Comparison of ENCODE assay signal across 8 cellular contexts in the genomic region with DNA sequence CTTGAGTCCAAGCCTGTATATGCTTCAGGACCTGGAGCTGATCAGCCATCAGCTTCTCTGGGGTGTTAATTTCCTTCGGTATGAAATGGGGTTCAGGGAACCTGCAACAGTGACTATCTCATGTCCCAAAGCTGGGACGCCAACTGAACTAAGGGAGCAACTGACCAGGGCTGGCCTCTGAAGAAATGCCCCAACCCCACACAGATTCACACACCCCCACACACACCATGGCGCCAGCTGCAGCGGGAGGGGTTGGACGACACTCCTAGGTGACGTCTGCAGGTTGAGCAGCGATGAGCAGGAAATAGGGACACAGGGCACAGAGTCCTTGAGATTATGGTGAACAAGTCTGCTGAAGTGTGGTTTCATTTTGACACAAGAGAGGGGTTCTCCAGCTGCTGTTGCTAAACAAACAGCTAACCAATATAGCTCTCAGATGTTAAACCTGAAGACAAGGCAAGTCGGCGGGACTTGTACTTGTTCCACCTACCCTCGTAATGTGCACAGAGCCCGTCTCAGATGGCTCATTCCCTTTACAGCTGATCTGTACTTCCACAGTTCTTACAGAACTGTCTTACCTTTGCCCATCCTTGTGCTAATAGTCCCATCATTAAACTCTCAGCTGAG. TPM values are rescaled to one million over a fixed set of nuclear protein-coding genes. Genes with fewer than 3 reads are reported as not detected.
DNase-seq lines count a peak whose midpoint lies in the region; ATAC-seq, FAIRE-seq and TF ChIP-seq lines count a peak whose summit lies in the region.

No MANE protein-coding gene starts in this region.

- 78% methylated on average over 11 of the region's 11 CpGs for WGBS in hepatocyte (ENCODE audit: low lambda C conversion rate, missing lambda C conversion rate)

- no peaks in the 10 kb centered on the region for H3K27me3 ChIP-seq in hepatocyte

- no peak overlapping the region for H3K4me3 ChIP-seq in hepatocyte

- H3K4me1 ChIP-seq in hepatocyte (ENCODE audit: insufficient read depth), result peaks cover 8% of the 10 kb centered on the region

- ATAC-seq in GM21723 (IDR thresholded peaks at IDR 0.05; ENCODE audit: unreplicated experiment), result peak; percentile 90

- no peaks in the 10 kb centered on the region for H4K20me1 ChIP-seq in hepatocyte (ENCODE audit: insufficient read depth, poor library complexity, severe bottlenecking)

- no peak overlapping the region for H3K4me2 ChIP-seq in hepatocyte

- no peaks in the 10 kb centered on the region for H3K79me2 ChIP-seq in hepatocyte

- peak; percentile 97 for FAIRE-seq in GM18507 (lab: Jason Lieb, UNC)

- TF ChIP-seq CTCF in hepatocyte (IDR thresholded peaks at IDR 0.05; ENCODE audit: poor library complexity), result no peak

- H3K36me3 ChIP-seq in hepatocyte (replicated peaks; ENCODE audit: insufficient read depth, low read depth), result no peaks in the 10 kb centered on the region

- H2AFZ ChIP-seq in hepatocyte, result no peak overlapping the region

- H3K9me3 ChIP-seq in hepatocyte (ENCODE audit: low read depth), result no peaks in the 10 kb centered on the region

- H3K27ac ChIP-seq in hepatocyte, result peak overlapping the region; percentile 10

- DNase-seq in GM18507 (ENCODE audit: extremely low spot score, insufficient read length, low read depth), result peak; percentile 76
- peak; percentile 29 for DNase-seq in NCI-H187 treated with DMSO at 0.1 percent for 48 hours (lab: John Stamatoyannopoulos, UW)
- DNase-seq in hepatocyte (ENCODE audit: low spot score), result no peak
- no peak for DNase-seq in NCI-H146 treated with DMSO at 0.1 percent for 48 hours (lab: John Stamatoyannopoulos, UW; ENCODE audit: unreplicated experiment)
- DNase-seq in dedifferentiated amniotic fluid mesenchymal stem cell (ENCODE audit: extremely low spot score), result no peak
- DNase-seq in DMS 273 (lab: John Stamatoyannopoulos, UW; ENCODE audit: unreplicated experiment), result no peak
- no peak for DNase-seq in NCI-H226

- no peaks in the 10 kb centered on the region for H3K9me2 ChIP-seq in hepatocyte (replicated peaks; ENCODE audit: insufficient read depth)

RNA-seq across cellular contexts. Expression of a gene that starts 7.5 kb away (rescaled TPM):
- 9.8 and 10.0 TPM in 2 replicates for total RNA-seq in hepatocyte
- 3.6 and 4.1 TPM in 2 replicates for polyA plus RNA-seq in hepatocyte

Comparison
In these comparisons a context has a peak if more than half of its experiments do, and no peak if none do; other contexts are left out.
1. DNase-seq: peak in GM18507 (single experiment) and NCI-H187 treated with DMSO at 0.1 percent for 48 hours (single experiment); none in hepatocyte (single experiment), NCI-H146 treated with DMSO at 0.1 percent for 48 hours (single experiment), dedifferentiated amniotic fluid mesenchymal stem cell (single experiment), DMS 273 (single experiment) and NCI-H226 (single experiment).